Comparison of ENCODE assay signal across 11 cellular contexts in genomic region chr19:29804493-29804892, GRCh38. TPM values are rescaled to one million over a fixed set of nuclear protein-coding genes. Genes with fewer than 3 reads are reported as not detected.
A peak's percentile ranks its signal among the peaks of the same experiment; 100 is the strongest.
DNase-seq lines count a peak whose midpoint lies in the region; ATAC-seq and TF ChIP-seq lines count a peak whose summit lies in the region.
"Had no signal": no experiment of that assay in that cellular context is flagged by ENCODE, and none has a peak within 500 bp of the region (broad histone marks: within the 10 kb centered on the region; RNA-seq: fewer than 3 reads in every experiment).

No MANE protein-coding gene starts in this region.

- no peak overlapping the region for H3K4me3 Mint-ChIP-seq in activated CD4-positive, alpha-beta T cell treated with anti-CD3 and anti-CD28 coated beads for 36 hours
- H3K4me3 Mint-ChIP-seq in activated CD4-positive, alpha-beta T cell treated with anti-CD3 and anti-CD28 coated beads, Interleukin-2, amount 10 ng/mL, durations not matched to agents 7 days and 5 days, result no peak overlapping the region
- no peak overlapping the region for H3K4me3 Mint-ChIP-seq in chondrocyte (ENCODE audit: unreplicated experiment)
- H3K4me3 Mint-ChIP-seq: naive thymus-derived CD8-positive, alpha-beta T cell had no signal

- H3K36me3 Mint-ChIP-seq in activated CD4-positive, alpha-beta T cell treated with anti-CD3 and anti-CD28 coated beads for 36 hours (ENCODE audit: low read depth), result no peaks in the 10 kb centered on the region
- H3K36me3 Mint-ChIP-seq in activated CD4-positive, alpha-beta T cell treated with anti-CD3 and anti-CD28 coated beads, Interleukin-2, amount 10 ng/mL, durations not matched to agents 7 days and 5 days (ENCODE audit: low read depth), result no peaks in the 10 kb centered on the region
- no peaks in the 10 kb centered on the region for H3K36me3 Mint-ChIP-seq in chondrocyte (ENCODE audit: low read depth)
- H3K36me3 Mint-ChIP-seq: naive thymus-derived CD8-positive, alpha-beta T cell had no signal

- CTCF ChIA-PET in activated CD4-positive, alpha-beta T cell treated with anti-CD3 and anti-CD28 coated beads for 36 hours (lab: Charles Lee), result no interaction called here
- CTCF ChIA-PET in activated CD4-positive, alpha-beta T cell treated with anti-CD3 and anti-CD28 coated beads, Interleukin-2, amount 10 ng/mL, durations not matched to agents 7 days and 5 days (lab: Charles Lee), result no interaction called here

- ATAC-seq in activated CD4-positive, alpha-beta T cell treated with anti-CD3 and anti-CD28 coated beads for 36 hours, result peak; percentile 94
- ATAC-seq in GM21390 (IDR thresholded peaks at IDR 0.05; ENCODE audit: unreplicated experiment) (peak; percentile 89), HG03135 (IDR thresholded peaks at IDR 0.05; ENCODE audit: unreplicated experiment) (peak; percentile 69)
- ATAC-seq: naive thymus-derived CD8-positive, alpha-beta T cell had no signal

- no peak overlapping the region for H3K27ac Mint-ChIP-seq in activated CD4-positive, alpha-beta T cell treated with anti-CD3 and anti-CD28 coated beads for 36 hours
- H3K27ac Mint-ChIP-seq in activated CD4-positive, alpha-beta T cell treated with anti-CD3 and anti-CD28 coated beads, Interleukin-2, amount 10 ng/mL, durations not matched to agents 7 days and 5 days, result no peak overlapping the region
- no peak overlapping the region for H3K27ac Mint-ChIP-seq in chondrocyte (ENCODE audit: unreplicated experiment)

- no peak for TF ChIP-seq CTCF in chondrocyte (IDR thresholded peaks at IDR 0.05)

- H3K4me1 Mint-ChIP-seq in activated CD4-positive, alpha-beta T cell treated with anti-CD3 and anti-CD28 coated beads for 36 hours, result peaks cover 5% of the 10 kb centered on the region
- peaks cover 7% of the 10 kb centered on the region for H3K4me1 Mint-ChIP-seq in activated CD4-positive, alpha-beta T cell treated with anti-CD3 and anti-CD28 coated beads, Interleukin-2, amount 10 ng/mL, durations not matched to agents 7 days and 5 days
- H3K4me1 Mint-ChIP-seq in chondrocyte (ENCODE audit: low read depth), result no peaks in the 10 kb centered on the region

- POLR2A ChIA-PET in activated CD4-positive, alpha-beta T cell treated with anti-CD3 and anti-CD28 coated beads for 36 hours (lab: Charles Lee), result no interaction called here
- POLR2A ChIA-PET in activated CD4-positive, alpha-beta T cell treated with anti-CD3 and anti-CD28 coated beads, Interleukin-2, amount 10 ng/mL, durations not matched to agents 7 days and 5 days (lab: Charles Lee), result no interaction called here

- DNase-seq in activated CD4-positive, alpha-beta T cell treated with anti-CD3 and anti-CD28 coated beads for 36 hours, result peak; percentile 60
- DNase-seq in activated CD4-positive, alpha-beta T cell treated with anti-CD3 and anti-CD28 coated beads, Interleukin-2, amount 10 ng/mL, durations not matched to agents 7 days and 5 days, result no peak
- DNase-seq in chondrocyte (ENCODE audit: low spot score) (peak; percentile 9), NCI-H510A (lab: John Stamatoyannopoulos, UW) (no peak), NCI-H774 (lab: John Stamatoyannopoulos, UW) (no peak), cerebellar nuclear complex (lab: John Stamatoyannopoulos, UW) (no peak)
- DNase-seq: hippocampal formation; naive thymus-derived CD8-positive, alpha-beta T cell; NCI-H2029 had no signal

- peaks cover under 1% of the 10 kb centered on the region for H3K9me3 Mint-ChIP-seq in activated CD4-positive, alpha-beta T cell treated with anti-CD3 and anti-CD28 coated beads for 36 hours (ENCODE audit: low read depth)
- H3K9me3 Mint-ChIP-seq in activated CD4-positive, alpha-beta T cell treated with anti-CD3 and anti-CD28 coated beads, Interleukin-2, amount 10 ng/mL, durations not matched to agents 7 days and 5 days, result no peaks in the 10 kb centered on the region
- no peaks in the 10 kb centered on the region for H3K9me3 Mint-ChIP-seq in chondrocyte (ENCODE audit: low read depth)
- H3K9me3 Mint-ChIP-seq: naive thymus-derived CD8-positive, alpha-beta T cell had no signal

- intact Hi-C loops in activated CD4-positive, alpha-beta T cell treated with anti-CD3 and anti-CD28 coated beads for 36 hours (cut with DNase I, micrococcal nuclease), result no loop called here

- no peaks in the 10 kb centered on the region for H3K27me3 Mint-ChIP-seq in activated CD4-positive, alpha-beta T cell treated with anti-CD3 and anti-CD28 coated beads for 36 hours
- H3K27me3 Mint-ChIP-seq in activated CD4-positive, alpha-beta T cell treated with anti-CD3 and anti-CD28 coated beads, Interleukin-2, amount 10 ng/mL, durations not matched to agents 7 days and 5 days, result no peaks in the 10 kb centered on the region
- H3K27me3 Mint-ChIP-seq in chondrocyte (ENCODE audit: low read depth), result no peaks in the 10 kb centered on the region
- H3K27me3 Mint-ChIP-seq: naive thymus-derived CD8-positive, alpha-beta T cell had no signal

RNA-seq across cellular contexts. Expression of gene CCNE1, which starts 7.3 kb away (rescaled TPM):
- total RNA-seq in activated CD4-positive, alpha-beta T cell treated with anti-CD3 and anti-CD28 coated beads for 36 hours, result 10 to 100 TPM; 29.4 to 30.4 TPM
- total RNA-seq in activated CD4-positive, alpha-beta T cell treated with anti-CD3 and anti-CD28 coated beads, Interleukin-2, amount 10 ng/mL, durations not matched to agents 7 days and 5 days, result 10 to 100 TPM; 44.9 to 45.3 TPM
- total RNA-seq in chondrocyte, result 7.6 to 13.4 TPM (median 8.2 TPM) in 3 replicates

Comparison
In these comparisons a context has a peak if more than half of its experiments do, and no peak if none do; other contexts are left out.
1. DNase-seq: peak in activated CD4-positive, alpha-beta T cell treated with anti-CD3 and anti-CD28 coated beads for 36 hours (single experiment) and chondrocyte (single experiment); none in activated CD4-positive, alpha-beta T cell treated with anti-CD3 and anti-CD28 coated beads, Interleukin-2, amount 10 ng/mL, durations not matched to agents 7 days and 5 days (single experiment), NCI-H510A (single experiment), NCI-H774 (single experiment) and cerebellar nuclear complex (0 of 2).
2. Peak in every context shown above with its lines, with median percentiles within 50 percentile points of each other: ATAC-seq.